In genomic region chr16:28195859-28196258, GRCh38 we compare ENCODE assay signal across 16 cellular contexts. TPM values are rescaled to one million over a fixed set of nuclear protein-coding genes. Genes with fewer than 3 reads are reported as not detected.
A peak's percentile ranks its signal among the peaks of the same experiment; 100 is the strongest.
DNase-seq lines count a peak whose midpoint lies in the region; ATAC-seq and TF ChIP-seq lines count a peak whose summit lies in the region.
"Had no signal": no experiment of that assay in that cellular context is flagged by ENCODE, and none has a peak within 500 bp of the region (broad histone marks: within the 10 kb centered on the region; RNA-seq: fewer than 3 reads in every experiment).

No MANE protein-coding gene starts in this region.

- H3K4me3 Mint-ChIP-seq in MCF 10A (ENCODE audit: unreplicated experiment): no peak overlapping the region
- no peak overlapping the region for H3K4me3 Mint-ChIP-seq in activated B cell treated with CpG ODN at 0.5 μM for 24 hours
- H3K4me3 Mint-ChIP-seq in immature natural killer cell: no peak overlapping the region

- no peaks in the 10 kb centered on the region for H3K27me3 ChIP-seq in mammary epithelial cell (ENCODE audit: insufficient read depth, low read length)
- H3K27me3 ChIP-seq in Karpas-422 (ENCODE audit: low read length): no peaks in the 10 kb centered on the region
- H3K27me3 ChIP-seq in right lobe of liver: no peaks in the 10 kb centered on the region
- H3K27me3 ChIP-seq in testis: no peaks in the 10 kb centered on the region

- no peak for TF ChIP-seq CTCF in MCF 10A (IDR thresholded peaks at IDR 0.05; ENCODE audit: unreplicated experiment)
- TF ChIP-seq CTCF in mammary epithelial cell (conservative IDR thresholded peaks at IDR 0.05 in 1 of 2, IDR thresholded peaks at IDR 0.05 in 1 of 2; ENCODE audit: extremely low read depth in 1 of 2, insufficient read depth in 1 of 2, low read depth in 1 of 2, low read length in 2 of 2): no peak
- no peak for TF ChIP-seq CTCF in activated B cell treated with CpG ODN at 0.5 μM for 24 hours (IDR thresholded peaks at IDR 0.05)
- no peak for TF ChIP-seq CTCF in right lobe of liver (IDR thresholded peaks at IDR 0.05)
- no peak for TF ChIP-seq CTCF in testis (IDR thresholded peaks at IDR 0.05)

- H3K4me2 ChIP-seq in mammary epithelial cell (ENCODE audit: insufficient read depth, low read depth, low read length) (no peak overlapping the region), Karpas-422 (ENCODE audit: low read depth, low read length, poor library complexity, severe bottlenecking) (no peak overlapping the region)

- H3K79me2 ChIP-seq in mammary epithelial cell (ENCODE audit: insufficient read depth, low read length) (peaks cover 93% of the 10 kb centered on the region), Karpas-422 (ENCODE audit: low read length) (peaks cover 98% of the 10 kb centered on the region)

- H2AFZ ChIP-seq in mammary epithelial cell (ENCODE audit: low read depth, low read length) (no peak overlapping the region), Karpas-422 (ENCODE audit: low read length) (no peak overlapping the region)

- intact Hi-C loops in MCF 10A (cut with micrococcal nuclease) (no loop called here), mammary epithelial cell (cut with micrococcal nuclease) (no loop called here), activated B cell treated with CpG ODN at 0.5 μM for 24 hours (cut with micrococcal nuclease) (loop anchor here (2.0 kb wide), 1 partner anchor 15 kb away; no protein-coding TSS in a partner anchor), right lobe of liver (cut with DNase I) (no loop called here), testis (cut with DNase I; ENCODE audit: low total_unique reads) (no loop called here)

- H3K4me1 ChIP-seq in mammary epithelial cell (ENCODE audit: insufficient read depth, low read length) (peaks cover 37% of the 10 kb centered on the region), Karpas-422 (ENCODE audit: low read length) (peaks cover 52% of the 10 kb centered on the region), right lobe of liver (no peaks in the 10 kb centered on the region), testis (no peaks in the 10 kb centered on the region)

- H3K27me3 Mint-ChIP-seq in MCF 10A (ENCODE audit: insufficient read depth, unreplicated experiment) (no peaks in the 10 kb centered on the region), activated B cell treated with CpG ODN at 0.5 μM for 24 hours (no peaks in the 10 kb centered on the region), immature natural killer cell (ENCODE audit: low read depth in 3 of 3) (peaks cover 0 to 2% (median 0%) of the 10 kb centered on the region in 3 donors)

- peak overlapping the region; percentile 50 for H3K27ac Mint-ChIP-seq in MCF 10A (ENCODE audit: low read depth, unreplicated experiment)
- H3K27ac Mint-ChIP-seq in activated B cell treated with CpG ODN at 0.5 μM for 24 hours: peak overlapping the region; percentile 98
- H3K27ac Mint-ChIP-seq in immature natural killer cell: peak overlapping the region in 5 of 6 donors; percentile 13 to 95 (median 75)

- H3K9ac ChIP-seq in mammary epithelial cell (ENCODE audit: insufficient read depth, low read length) (no peak overlapping the region), Karpas-422 (ENCODE audit: low read length) (no peak overlapping the region)

- CTCF ChIA-PET in MCF 10A (lab: Yijun Ruan, JAX): interaction anchor here (4.7 kb wide), 1 partner anchor 14 kb away, joined by 16 read pairs; no protein-coding TSS in a partner anchor
- CTCF ChIA-PET in mammary epithelial cell (lab: Charles Lee; ENCODE audit: low non-redundant PET): no interaction called here
- CTCF ChIA-PET in activated B cell treated with CpG ODN at 0.5 μM for 24 hours (lab: Charles Lee): no interaction called here

- H3K36me3 ChIP-seq in mammary epithelial cell (ENCODE audit: insufficient read depth, low read length) (peaks cover 6% of the 10 kb centered on the region), Karpas-422 (ENCODE audit: insufficient read depth, low read length) (peaks cover 50% of the 10 kb centered on the region), right lobe of liver (peaks cover 0 to 6% (median 2%) of the 10 kb centered on the region in 4 donors), testis (ENCODE audit: low read depth, missing control alignments) (no peaks in the 10 kb centered on the region)

- dilution Hi-C loops in mammary epithelial cell (cut with HindIII; ENCODE audit: low sequenced_read_pairs): loop anchor here (5.0 kb wide), 1 partner anchor 41 kb away; no protein-coding TSS in a partner anchor

- 100% methylated on average over 2 of the region's 2 CpGs for WGBS in mammary epithelial cell (ENCODE audit: low coverage, missing lambda C conversion rate)
- 100% methylated on average over 2 of the region's 2 CpGs for WGBS in right lobe of liver (ENCODE audit: insufficient coverage, low coverage, low lambda C conversion rate, missing lambda C conversion rate)
- 95 to 98% methylated on average over 2 of the region's 2 CpGs for WGBS in testis, 2 donors

- peaks cover 36% of the 10 kb centered on the region for H3K4me1 Mint-ChIP-seq in MCF 10A (ENCODE audit: insufficient read depth, unreplicated experiment)
- peaks cover 68% of the 10 kb centered on the region for H3K4me1 Mint-ChIP-seq in activated B cell treated with CpG ODN at 0.5 μM for 24 hours
- peaks cover 50 to 69% of the 10 kb centered on the region in 2 donors for H3K4me1 Mint-ChIP-seq in immature natural killer cell

- H3K27ac ChIP-seq in mammary epithelial cell (ENCODE audit: insufficient read depth, low read depth, low read length) (no peak overlapping the region), Karpas-422 (ENCODE audit: low read length) (no peak overlapping the region), right lobe of liver (no peak overlapping the region), testis (no peak overlapping the region)

- H4K20me1 ChIP-seq in mammary epithelial cell (ENCODE audit: insufficient read depth, low read length) (peaks cover 17% of the 10 kb centered on the region), Karpas-422 (ENCODE audit: insufficient read depth, low read depth, low read length) (peaks cover 26% of the 10 kb centered on the region)

- in situ Hi-C loops in mammary epithelial cell (cut with MboI; ENCODE audit: low sequenced_read_pairs in 2 of 2): loop anchor here in 1 of 2 donors (5.0 kb wide), 1 partner anchor 51 kb away; no protein-coding TSS in a partner anchor

- POLR2A ChIA-PET in MCF 10A (lab: Yijun Ruan, JAX): interaction anchor here (2.5 kb wide), 1 partner anchor 15 kb away, joined by 23 read pairs; the partner anchor contains the start of gene XPO6
- POLR2A ChIA-PET in activated B cell treated with CpG ODN at 0.5 μM for 24 hours (lab: Charles Lee): interaction anchor here (0.5 to 4.5 kb wide), 2 partner anchors 15 kb away, joined by 3 to 70 read pairs; partner anchors contain the start of gene XPO6

- DNase-seq in MCF 10A (ENCODE audit: unreplicated experiment) (no peak), mammary epithelial cell (no peak), activated B cell treated with CpG ODN at 0.5 μM for 24 hours (no peak), immature natural killer cell (no peak), NCI-H2029 treated with DMSO at 0.1 percent for 48 hours (lab: John Stamatoyannopoulos, UW) (no peak), Karpas-422 (no peak), right lobe of liver (no peak), testis (no peak)
- DNase-seq: activated CD4-positive, alpha-beta T cell treated with anti-CD3 and anti-CD28 coated beads for 4 hours; Calu3; foreskin fibroblast; hippocampal formation; NCI-H1436; nucleus accumbens; SHP77 had no signal

- H3K9me3 ChIP-seq in mammary epithelial cell (replicated peaks; ENCODE audit: insufficient read depth, low read length) (no peaks in the 10 kb centered on the region), Karpas-422 (ENCODE audit: low read length) (no peaks in the 10 kb centered on the region), right lobe of liver (no peaks in the 10 kb centered on the region), testis (no peaks in the 10 kb centered on the region)

- BruUV-seq in MCF 10A (replicated peaks; lab: Mats Ljungman, UMichigan) (no TSS peak), mammary epithelial cell (replicated peaks; lab: Mats Ljungman, UMichigan) (no TSS peak)

- H3K4me3 ChIP-seq in mammary epithelial cell (replicated peaks in 1 of 3; ENCODE audit: insufficient read depth in 1 of 3, low read depth in 2 of 3, low read length in 3 of 3) (no peak overlapping the region), Karpas-422 (ENCODE audit: low read length) (no peak overlapping the region), right lobe of liver (no peak overlapping the region), testis (no peak overlapping the region)

- no peak for TF ChIP-seq POLR2A in right lobe of liver (IDR thresholded peaks at IDR 0.05)
- TF ChIP-seq POLR2A in testis (IDR thresholded peaks at IDR 0.05): no peak

- H3K36me3 Mint-ChIP-seq in MCF 10A (ENCODE audit: insufficient read depth, unreplicated experiment): peaks cover 29% of the 10 kb centered on the region
- H3K36me3 Mint-ChIP-seq in activated B cell treated with CpG ODN at 0.5 μM for 24 hours (ENCODE audit: low read depth): peaks cover 46% of the 10 kb centered on the region
- peaks cover 0 to 15% (median 3%) of the 10 kb centered on the region in 3 donors for H3K36me3 Mint-ChIP-seq in immature natural killer cell

- H3K9me3 Mint-ChIP-seq in MCF 10A (ENCODE audit: unreplicated experiment) (no peaks in the 10 kb centered on the region), activated B cell treated with CpG ODN at 0.5 μM for 24 hours (no peaks in the 10 kb centered on the region), immature natural killer cell (no peaks in the 10 kb centered on the region)

- no peak for ATAC-seq in activated B cell treated with CpG ODN at 0.5 μM for 24 hours (ENCODE audit: low read depth)
- ATAC-seq in right lobe of liver: no peak
- ATAC-seq: sciatic nerve had no signal

- H3K9me2 ChIP-seq in Karpas-422 (replicated peaks; ENCODE audit: insufficient read depth, low read length): no peaks in the 10 kb centered on the region

RNA-seq across cellular contexts. Expression of gene XPO6, which starts 15.9 kb away (rescaled TPM):
- total RNA-seq in MCF 10A (2022) (184 and 200 TPM in 2 replicates), mammary epithelial cell (100 to 1,000 TPM in 1 of 2 donors, 10 to 100 TPM in 1; 81.0 to 166 TPM), activated B cell treated with CpG ODN at 0.5 μM for 24 hours (212 and 236 TPM in 2 replicates), right lobe of liver (10 to 100 TPM; 41.8 to 62.1 (median 51.3) TPM), testis (100 to 1,000 TPM; 238 to 283 TPM)
- polyA plus RNA-seq in mammary epithelial cell (148 TPM), immature natural killer cell (10 to 100 TPM; 40.7 to 75.5 (median 42.2) TPM), testis (ENCODE audit: insufficient read depth, low read depth, low replicate concordance) (216 TPM)
- polyA minus RNA-seq in mammary epithelial cell: 228 TPM
- 136 and 158 TPM in 2 replicates for total RNA-seq in Karpas-422 (2014; rRNA removed; shearing (Covaris generic); ENCODE audit: low replicate concordance)
